1 cellular context compared by ENCODE assay signal in genomic region chr6:1623769-1624070, GRCh38.
TF ChIP-seq lines count a peak whose summit lies in the region.

No MANE protein-coding gene starts in this region.

TF ChIP-seq in neural cell, 6 proteins besides CTCF, POLR2A, EP300 and RAD21 (continued from another document):
- TF ChIP-seq REST (IDR thresholded peaks at IDR 0.05; ENCODE audit: borderline replicate concordance) (no peak), MXI1 (conservative IDR thresholded peaks at IDR 0.05; ENCODE audit: poor library complexity, severe bottlenecking) (no peak), POLR2AphosphoS5 (IDR thresholded peaks at IDR 0.05) (no peak), SMC3 (conservative IDR thresholded peaks at IDR 0.05; ENCODE audit: poor library complexity) (no peak)
